14 cellular contexts compared by ENCODE assay signal in genomic region chr1:7620196-7620595, GRCh38.
"Had no signal": no experiment of that assay in that cellular context is flagged by ENCODE, and none has a peak within 500 bp of the region (broad histone marks: within the 10 kb centered on the region; RNA-seq: fewer than 3 reads in every experiment).

No MANE protein-coding gene starts in this region.

- H3K27ac Mint-ChIP-seq: naive thymus-derived CD8-positive, alpha-beta T cell; nephron progenitor cell; stimulated activated effector memory CD8-positive, alpha-beta T cell treated with anti-CD3 and anti-CD28 coated beads, Interleukin-12 subunit alpha, Interleukin-12 subunit beta, amount 100 ng/mL, for 72 hours; type B pancreatic cell had no signal

- DNase-seq: effector CD4-positive, alpha-beta T cell; heart left ventricle; left lung; mesendoderm; midbrain; stimulated activated CD4-positive, alpha-beta T cell treated with anti-CD3 and anti-CD28 coated beads, Interleukin-2, amount 100 ng/mL, for 24 hours; stimulated activated CD4-positive, alpha-beta T cell treated with anti-CD3 and anti-CD28 coated beads, Interleukin-4, amount 100 ng/mL, for 24 hours; stimulated activated naive CD4-positive, alpha-beta T cell treated with Interleukin-2 at 50 U/mL for 16 hours; stomach; testis had no signal

- H3K4me3 Mint-ChIP-seq: naive thymus-derived CD8-positive, alpha-beta T cell; nephron progenitor cell; stimulated activated effector memory CD8-positive, alpha-beta T cell treated with anti-CD3 and anti-CD28 coated beads, Interleukin-12 subunit alpha, Interleukin-12 subunit beta, amount 100 ng/mL, for 72 hours; type B pancreatic cell had no signal

- H3K36me3 Mint-ChIP-seq: naive thymus-derived CD8-positive, alpha-beta T cell; stimulated activated effector memory CD8-positive, alpha-beta T cell treated with anti-CD3 and anti-CD28 coated beads, Interleukin-12 subunit alpha, Interleukin-12 subunit beta, amount 100 ng/mL, for 72 hours; type B pancreatic cell had no signal

- H3K9me3 Mint-ChIP-seq: nephron progenitor cell; stimulated activated effector memory CD8-positive, alpha-beta T cell treated with anti-CD3 and anti-CD28 coated beads, Interleukin-12 subunit alpha, Interleukin-12 subunit beta, amount 100 ng/mL, for 72 hours; type B pancreatic cell had no signal

- ATAC-seq: heart left ventricle; left lung; naive thymus-derived CD8-positive, alpha-beta T cell; stimulated activated effector memory CD8-positive, alpha-beta T cell treated with anti-CD3 and anti-CD28 coated beads, Interleukin-12 subunit alpha, Interleukin-12 subunit beta, amount 100 ng/mL, for 72 hours had no signal
